In the genomic region with DNA sequence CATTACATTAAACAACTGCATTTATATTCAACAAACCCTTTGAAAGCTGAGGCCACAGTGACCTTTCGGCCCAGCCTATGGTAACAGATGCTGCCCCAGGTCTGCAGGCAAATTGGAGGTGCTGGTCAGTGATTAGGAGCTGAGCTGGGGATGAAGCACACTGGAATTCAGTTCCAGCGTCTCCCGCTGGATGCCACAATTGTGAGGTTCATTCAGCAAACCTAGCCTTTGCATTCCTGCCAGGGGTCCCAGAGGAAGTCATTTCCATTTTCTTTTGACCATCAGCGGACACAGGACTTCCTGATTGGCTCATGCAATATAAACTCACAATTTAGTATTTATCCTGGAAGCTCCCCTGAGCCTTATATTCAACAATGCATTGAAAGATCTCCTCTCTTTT, we compare ENCODE assay signal across 19 cellular contexts.
DNase-seq lines count a peak whose midpoint lies in the region; TF ChIP-seq lines count a peak whose summit lies in the region.
"Had no signal": no experiment of that assay in that cellular context is flagged by ENCODE, and none has a peak within 500 bp of the region (broad histone marks: within the 10 kb centered on the region; RNA-seq: fewer than 3 reads in every experiment).

No MANE protein-coding gene starts in this region.

- no peak overlapping the region for H2AK5ac ChIP-seq in H9 (ENCODE audit: insufficient read length, low read length)

- H3K4me3 ChIP-seq in neuron (ENCODE audit: low read length), result no peak overlapping the region
- H3K4me3 ChIP-seq: A549, GM23248, K562, MG63, SJSA1 had no signal

- H3K27ac Mint-ChIP-seq in H9, result 0 out of 7 replicates have a peak overlapping the region, but pooled peaks of 2 of the 3 experiments have one; percentile 14 to 18
- H3K27ac Mint-ChIP-seq in activated T-helper 2 cell treated with anti-CD3 and anti-CD28 coated beads, Interferon-gamma antibody, Interleukin-2, Interleukin-4, amounts not matched to agents 10 μg/mL and 5 μg/mL and 100 μg/mL, durations not matched to agents 14 hours and 24 hours and 36 hours, result no peak overlapping the region
- H3K27ac Mint-ChIP-seq: B cell had no signal

- H2BK20ac ChIP-seq in H9 (ENCODE audit: low read depth, low read length, poor library complexity, severe bottlenecking), result no peak overlapping the region

- no peak overlapping the region for H3K56ac ChIP-seq in H9 (ENCODE audit: insufficient read length, low read depth, low read length)

- no peak overlapping the region for H4K8ac ChIP-seq in H9 (replicated peaks; ENCODE audit: insufficient read length, low read depth, low read length)

- H3K4ac ChIP-seq in H9 (ENCODE audit: low read depth, low read length), result no peak overlapping the region

- no peak overlapping the region for H2BK5ac ChIP-seq in H9 (ENCODE audit: insufficient read length, low read length)

- H3K36me3 ChIP-seq in neuron (ENCODE audit: insufficient read depth, low read length), result no peaks in the 10 kb centered on the region
- H3K36me3 ChIP-seq: MG63, SJSA1 had no signal

- peaks cover 2% of the 10 kb centered on the region for H3K27me3 Mint-ChIP-seq in H9 (ENCODE audit: low read depth)
- peaks cover 7% of the 10 kb centered on the region for H3K27me3 Mint-ChIP-seq in activated T-helper 2 cell treated with anti-CD3 and anti-CD28 coated beads, Interferon-gamma antibody, Interleukin-2, Interleukin-4, amounts not matched to agents 10 μg/mL and 5 μg/mL and 100 μg/mL, durations not matched to agents 14 hours and 24 hours and 36 hours (ENCODE audit: low read depth)

- H4K91ac ChIP-seq in H9 (ENCODE audit: insufficient read length, low read depth, low read length), result no peak overlapping the region

- no peak overlapping the region for H2AFZ ChIP-seq in H9 (ENCODE audit: low read length)
- peak overlapping the region; percentile 21 for H2AFZ ChIP-seq in neuron (ENCODE audit: low read depth, low read length)
- H2AFZ ChIP-seq: GM23248 had no signal

- no peaks in the 10 kb centered on the region for H3K9me3 Mint-ChIP-seq in H9
- H3K9me3 Mint-ChIP-seq in activated T-helper 2 cell treated with anti-CD3 and anti-CD28 coated beads, Interferon-gamma antibody, Interleukin-2, Interleukin-4, amounts not matched to agents 10 μg/mL and 5 μg/mL and 100 μg/mL, durations not matched to agents 14 hours and 24 hours and 36 hours, result no peaks in the 10 kb centered on the region

- no peaks in the 10 kb centered on the region for H4K20me1 ChIP-seq in H9 (ENCODE audit: control insufficient read depth, insufficient read depth, insufficient read length)

- H3K4me2 ChIP-seq in H9 (ENCODE audit: insufficient read depth, insufficient read length, low read length), result no peak overlapping the region
- H3K4me2 ChIP-seq: A549 had no signal

- H3K9me3 ChIP-seq in H9 (ENCODE audit: control insufficient read depth, low read depth, low read length) (no peaks in the 10 kb centered on the region), neuron (ENCODE audit: low read length) (no peaks in the 10 kb centered on the region)
- H3K9me3 ChIP-seq: A549, MG63, SJSA1 had no signal

- H2BK120ac ChIP-seq in H9 (ENCODE audit: low read depth, low read length, poor library complexity, severe bottlenecking), result no peak overlapping the region

- no peak overlapping the region for H3K9ac ChIP-seq in H9 (ENCODE audit: extremely low read depth, insufficient read length, low read length)
- H3K9ac ChIP-seq: GM23248 had no signal

- H3K4me3 Mint-ChIP-seq in H9, result no peak overlapping the region
- no peak overlapping the region for H3K4me3 Mint-ChIP-seq in activated T-helper 2 cell treated with anti-CD3 and anti-CD28 coated beads, Interferon-gamma antibody, Interleukin-2, Interleukin-4, amounts not matched to agents 10 μg/mL and 5 μg/mL and 100 μg/mL, durations not matched to agents 14 hours and 24 hours and 36 hours (ENCODE audit: low read depth)
- H3K4me3 Mint-ChIP-seq: B cell had no signal

- in situ Hi-C loops in G401 (cut with HindIII; ENCODE audit: low sequenced_read_pairs), result no loop called here

- no peak overlapping the region for H2BK15ac ChIP-seq in H9 (ENCODE audit: low read depth, low read length)

- peaks cover 29 to 32% of the 10 kb centered on the region in 2 experiments for H3K4me1 Mint-ChIP-seq in H9
- no peaks in the 10 kb centered on the region for H3K4me1 Mint-ChIP-seq in activated T-helper 2 cell treated with anti-CD3 and anti-CD28 coated beads, Interferon-gamma antibody, Interleukin-2, Interleukin-4, amounts not matched to agents 10 μg/mL and 5 μg/mL and 100 μg/mL, durations not matched to agents 14 hours and 24 hours and 36 hours (ENCODE audit: low read depth)
- H3K4me1 Mint-ChIP-seq: B cell had no signal

- H3K79me1 ChIP-seq in H9 (ENCODE audit: insufficient read depth, low read depth, low read length, poor library complexity, severe bottlenecking), result no peaks in the 10 kb centered on the region

- no peaks in the 10 kb centered on the region for H3K79me2 ChIP-seq in H9 (ENCODE audit: insufficient read depth, low read length)

- intact Hi-C loops in activated T-helper 2 cell treated with anti-CD3 and anti-CD28 coated beads, Interferon-gamma antibody, Interleukin-2, Interleukin-4, amounts not matched to agents 10 μg/mL and 5 μg/mL and 100 μg/mL, durations not matched to agents 14 hours and 24 hours and 36 hours (cut with micrococcal nuclease), result no loop called here

- H3K23ac ChIP-seq in H9 (ENCODE audit: insufficient read length, low read depth, low read length), result no peak overlapping the region

- no peak overlapping the region for H3K14ac ChIP-seq in H9 (ENCODE audit: insufficient read depth, low read length)

- TF ChIP-seq CTCF in H9 (conservative IDR thresholded peaks at IDR 0.05), result 0 out of 3 replicates have a peak, but pooled peaks have one; percentile 11

- H3K36me3 Mint-ChIP-seq in H9 (ENCODE audit: insufficient read depth in 1 of 3, low read depth in 3 of 3), result no peaks in the 10 kb centered on the region
- H3K36me3 Mint-ChIP-seq in activated T-helper 2 cell treated with anti-CD3 and anti-CD28 coated beads, Interferon-gamma antibody, Interleukin-2, Interleukin-4, amounts not matched to agents 10 μg/mL and 5 μg/mL and 100 μg/mL, durations not matched to agents 14 hours and 24 hours and 36 hours (ENCODE audit: low read depth), result no peaks in the 10 kb centered on the region

- H4K5ac ChIP-seq in H9 (ENCODE audit: insufficient read length, low read depth, low read length), result no peak overlapping the region

- no peak overlapping the region for H2BK12ac ChIP-seq in H9 (ENCODE audit: insufficient read length, low read depth, low read length)

- no CpG with 5 or more reads among the region's 4 CpGs for WGBS in H9 (ENCODE audit: extremely low coverage, insufficient read length, low lambda C conversion rate)

- H3K27ac ChIP-seq in H9 (ENCODE audit: insufficient read length, low read depth, low read length), result no peak overlapping the region
- H3K27ac ChIP-seq: A549, GM23248, SJSA1 had no signal

- no peaks in the 10 kb centered on the region for H3K23me2 ChIP-seq in H9 (ENCODE audit: insufficient read length, low read depth, low read length, poor library complexity, severe bottlenecking)

- no peak overlapping the region for H3T11ph ChIP-seq in H9 (ENCODE audit: low read length)

- no peak overlapping the region for H3K18ac ChIP-seq in H9 (ENCODE audit: insufficient read length, low read depth, low read length)

- DNase-seq in H9, result peak; percentile 60
- peak; percentile 26 to 50 for DNase-seq in dermis microvascular lymphatic vessel endothelial cell (ENCODE audit: low read depth in 2 of 2)
- peak; percentile 40 for DNase-seq in iPS DF 19.7 (ENCODE audit: low read depth, low spot score)
- DNase-seq in G401 (ENCODE audit: low spot score), result no peak
- DNase-seq in activated T-helper 2 cell treated with anti-CD3 and anti-CD28 coated beads, Interferon-gamma antibody, Interleukin-2, Interleukin-4, amounts not matched to agents 10 μg/mL and 5 μg/mL and 100 μg/mL, durations not matched to agents 14 hours and 24 hours and 36 hours (ENCODE audit: low spot score), result no peak
- DNase-seq in 8988T, result no peak
- DNase-seq: DMS53, GM23248, MG63, NCI-H1417, NCI-H1694 treated with DMSO at 0.1 percent for 48 hours, NCI-H2081 treated with DMSO at 0.1 percent for 48 hours, NCI-H2171 treated with DMSO at 0.1 percent for 48 hours, NCI-H526 treated with DMSO at 0.1 percent for 48 hours had no signal

- H3K27me3 ChIP-seq in H9 (ENCODE audit: insufficient read depth, low read length) (no peaks in the 10 kb centered on the region), neuron (ENCODE audit: insufficient read depth, low read length) (no peaks in the 10 kb centered on the region)
- H3K27me3 ChIP-seq: MG63, SJSA1 had no signal

- no peaks in the 10 kb centered on the region; the same call in 1 of the 2 replicates for H3K4me1 ChIP-seq in H9 (ENCODE audit: insufficient read depth, low read length)
- peaks cover 20% of the 10 kb centered on the region for H3K4me1 ChIP-seq in neuron (ENCODE audit: insufficient read depth, low read length)
- H3K4me1 ChIP-seq: A549, SJSA1 had no signal

Comparison
In these comparisons a context has a peak if more than half of its experiments do, and no peak if none do; other contexts are left out.
1. DNase-seq: peak in H9 (single experiment), dermis microvascular lymphatic vessel endothelial cell (2 of 2) and iPS DF 19.7 (single experiment); none in G401 (single experiment), activated T-helper 2 cell treated with anti-CD3 and anti-CD28 coated beads, Interferon-gamma antibody, Interleukin-2, Interleukin-4, amounts not matched to agents 10 μg/mL and 5 μg/mL and 100 μg/mL, durations not matched to agents 14 hours and 24 hours and 36 hours (single experiment) and 8988T (single experiment).